ENCODE assay signal across 8 cellular contexts in the genomic region with DNA sequence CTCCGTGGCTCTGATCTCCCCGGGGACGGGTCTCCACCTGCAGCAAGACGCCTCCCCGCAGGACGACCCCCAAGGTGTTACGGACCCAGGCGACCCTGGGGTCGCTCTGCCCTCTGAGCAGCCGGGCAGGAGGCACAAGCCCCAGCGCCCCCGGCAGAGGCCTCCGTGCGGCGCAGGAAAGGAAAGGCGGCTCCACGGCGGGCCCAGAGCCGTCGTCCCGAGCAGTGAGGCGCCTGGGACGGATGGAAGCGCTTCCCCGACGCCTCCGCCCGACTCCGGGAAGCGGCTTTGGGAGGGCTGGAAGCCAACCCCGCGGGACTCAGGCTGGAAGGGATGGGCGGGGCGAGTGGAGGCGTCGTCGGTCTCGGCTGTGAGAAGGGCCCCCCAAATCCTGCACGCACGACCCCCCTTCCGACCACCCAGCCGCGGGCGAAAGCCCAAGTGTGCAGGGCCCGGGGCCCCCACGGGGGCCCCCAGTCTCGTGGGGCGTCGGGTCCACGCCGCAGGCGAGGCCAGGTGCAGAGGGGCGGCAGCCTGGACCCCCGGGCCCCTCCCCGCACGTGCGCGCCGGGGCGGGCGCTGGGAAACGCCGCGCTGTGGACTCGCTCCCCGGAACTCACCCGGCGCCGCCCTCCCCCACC. TPM values are rescaled to one million over a fixed set of nuclear protein-coding genes. Genes with fewer than 3 reads are reported as not detected.
DNase-seq lines count a peak whose midpoint lies in the region; ATAC-seq, FAIRE-seq and TF ChIP-seq lines count a peak whose summit lies in the region.

No MANE protein-coding gene starts in this region.

- CTCF ChIA-PET in A549 (lab: Yijun Ruan, JAX) = interaction anchor here (0.6 to 3.7 kb wide), 29 partner anchors 10 to 501 kb away, joined by 3 to 25 read pairs (median 4); partner anchors contain the start of gene RPH3AL
- CTCF ChIA-PET in activated CD4-positive, alpha-beta memory T cell treated with anti-CD3 and anti-CD28 coated beads for 36 hours (lab: Charles Lee) = interaction anchor here (0.7 to 1.6 kb wide), 5 partner anchors 27 to 614 kb away, joined by 3 to 4 read pairs (median 4); no protein-coding TSS in a partner anchor

- peak overlapping the region; percentile 91 for H2BK15ac ChIP-seq in neuronal stem cell (ENCODE audit: low read length)

- peak overlapping the region; percentile 70 for H2AK5ac ChIP-seq in neuronal stem cell (ENCODE audit: low read depth, low read length)

- intact Hi-C loops in activated CD4-positive, alpha-beta memory T cell treated with anti-CD3 and anti-CD28 coated beads for 36 hours (cut with micrococcal nuclease) = loop anchor here (10.0 kb wide), 1 partner anchor 309 kb away; no protein-coding TSS in a partner anchor

- H3K27me3 Mint-ChIP-seq in activated CD4-positive, alpha-beta memory T cell treated with anti-CD3 and anti-CD28 coated beads for 36 hours = peaks cover 7% of the 10 kb centered on the region

- peaks cover 7% of the 10 kb centered on the region for H3K4me1 Mint-ChIP-seq in activated CD4-positive, alpha-beta memory T cell treated with anti-CD3 and anti-CD28 coated beads for 36 hours (ENCODE audit: low read depth)

- no peak for TF ChIP-seq POLR2A in A549 (IDR thresholded peaks at IDR 0.05; ENCODE audit: low read length)

- H3K9me3 ChIP-seq in A549 (no peaks in the 10 kb centered on the region), fibroblast of lung (ENCODE audit: control insufficient read depth, insufficient read depth, low read depth, low read length) (no peaks in the 10 kb centered on the region), neuronal stem cell (replicated peaks in 1 of 2; ENCODE audit: control insufficient read depth in 2 of 2, insufficient read depth in 1 of 2, low read depth in 1 of 2, low read length in 2 of 2) (peaks cover 4% of the 10 kb centered on the region in 2 donors)

- peak overlapping the region; percentile 99 for H2BK12ac ChIP-seq in neuronal stem cell (ENCODE audit: low read length)

- H3K23ac ChIP-seq in neuronal stem cell (ENCODE audit: low read depth, low read length, poor library complexity) = peak overlapping the region; percentile 63

- H4K20me1 ChIP-seq in fibroblast of lung (ENCODE audit: control insufficient read depth, extremely low read depth, insufficient read depth, low read length) = no peaks in the 10 kb centered on the region

- peak overlapping the region; percentile 63 for H3K4me3 Mint-ChIP-seq in activated CD4-positive, alpha-beta memory T cell treated with anti-CD3 and anti-CD28 coated beads for 36 hours

- peak overlapping the region; percentile 69 for H4K91ac ChIP-seq in neuronal stem cell (ENCODE audit: low read depth, low read length, poor library complexity)

- H3K27ac ChIP-seq in A549 = peak overlapping the region; percentile 96 to 99
- no peak overlapping the region for H3K27ac ChIP-seq in fibroblast of lung (ENCODE audit: insufficient read depth, low read length)
- peak overlapping the region; percentile 21 for H3K27ac ChIP-seq in neuronal stem cell (replicated peaks; ENCODE audit: low read length)

- no peaks in the 10 kb centered on the region for H3K27me3 ChIP-seq in fibroblast of lung (ENCODE audit: control insufficient read depth, insufficient read depth, low read length)
- peaks cover 0 to 15% (median 0%) of the 10 kb centered on the region in 3 experiments for H3K27me3 ChIP-seq in neuronal stem cell (ENCODE audit: control insufficient read depth in 3 of 3, insufficient read depth in 3 of 3, low read depth in 1 of 3, low read length in 3 of 3)

- H2AFZ ChIP-seq in fibroblast of lung (ENCODE audit: low read length) (no peak overlapping the region), neuronal stem cell (ENCODE audit: low read length) (peak overlapping the region; percentile 85)

- H3K36me3 Mint-ChIP-seq in activated CD4-positive, alpha-beta memory T cell treated with anti-CD3 and anti-CD28 coated beads for 36 hours = peaks cover 2% of the 10 kb centered on the region

- peaks cover 2% of the 10 kb centered on the region for H3K79me1 ChIP-seq in neuronal stem cell (ENCODE audit: low read depth, low read length)

- H3K79me2 ChIP-seq in fibroblast of lung (ENCODE audit: control insufficient read depth, insufficient read depth, low read length) = no peaks in the 10 kb centered on the region

- DNase-seq in A549 (ENCODE audit: low read depth in 1 of 2, low spot score in 1 of 2) (peak; percentile 53 to 56), GM20000 (ENCODE audit: low spot score) (peak; percentile 56), fibroblast of lung (ENCODE audit: low read depth in 2 of 2) (peak in 1 of 2 donors; percentile 19), neuronal stem cell (ENCODE audit: low spot score) (peak; percentile 47), globus pallidus (ENCODE audit: low spot score) (no peak), medulla oblongata (ENCODE audit: extremely low spot score) (no peak)
- DNase-seq in activated CD4-positive, alpha-beta memory T cell treated with anti-CD3 and anti-CD28 coated beads for 36 hours = no peak

- H3K4ac ChIP-seq in neuronal stem cell (ENCODE audit: low read length) = peak overlapping the region; percentile 92

- H3K4me3 ChIP-seq in A549 (peak overlapping the region; percentile 69), fibroblast of lung (replicated peaks in 1 of 4; ENCODE audit: control extremely low read depth in 1 of 4, insufficient read depth in 1 of 4, low read depth in 3 of 4, low read length in 4 of 4) (peak overlapping the region in 1 of 4 experiments; percentile 40), neuronal stem cell (ENCODE audit: low read length in 2 of 2) (peak overlapping the region; percentile 40 to 69)

- H2BK120ac ChIP-seq in neuronal stem cell (ENCODE audit: low read depth, low read length) = peak overlapping the region; percentile 96

- H3K9ac ChIP-seq in fibroblast of lung (ENCODE audit: insufficient read depth, low read length) (no peak overlapping the region), neuronal stem cell (ENCODE audit: low read depth, low read length, poor library complexity) (peak overlapping the region; percentile 88)

- WGBS in A549 (ENCODE audit: missing lambda C conversion rate) = 7% methylated on average over 19 of the region's 69 CpGs
- no CpG with 5 or more reads among the region's 69 CpGs for WGBS in neuronal stem cell (ENCODE audit: extremely low coverage in 2 of 2, insufficient read length in 2 of 2, insufficient replicate concordance in 1 of 2), 2 donors

- TF ChIP-seq CTCF in A549 (IDR thresholded peaks at IDR 0.05) = no peak
- TF ChIP-seq CTCF in GM20000 (IDR thresholded peaks at IDR 0.05; ENCODE audit: extremely low read depth, missing control alignments) = no peak
- no peak for TF ChIP-seq CTCF in fibroblast of lung (conservative IDR thresholded peaks at IDR 0.05 in 1 of 2, IDR thresholded peaks at IDR 0.05 in 1 of 2; ENCODE audit: low read depth in 1 of 2, low read length in 2 of 2)

- peak overlapping the region; percentile 94 for H2BK5ac ChIP-seq in neuronal stem cell (ENCODE audit: low read length)

- peak overlapping the region; percentile 99 for H3K4me2 ChIP-seq in A549
- peak overlapping the region; percentile 20 for H3K4me2 ChIP-seq in fibroblast of lung (ENCODE audit: extremely low read depth, insufficient read depth, low read length)
- H3K4me2 ChIP-seq in neuronal stem cell (ENCODE audit: insufficient read depth, low read length, poor library complexity, severe bottlenecking) = peak overlapping the region; percentile 99

- H3K18ac ChIP-seq in neuronal stem cell (ENCODE audit: low read length) = peak overlapping the region; percentile 99

- POLR2A ChIA-PET in A549 (lab: Yijun Ruan, JAX) = interaction anchor here (1.1 kb wide), 1 partner anchor 33 kb away, joined by 6 read pairs; the partner anchor contains the start of gene RPH3AL
- POLR2A ChIA-PET in activated CD4-positive, alpha-beta memory T cell treated with anti-CD3 and anti-CD28 coated beads for 36 hours (lab: Charles Lee) = no interaction called here

- peaks cover 41% of the 10 kb centered on the region for H3K4me1 ChIP-seq in A549
- H3K4me1 ChIP-seq in fibroblast of lung (ENCODE audit: control insufficient read depth, extremely low read depth, insufficient read depth, low read length) = no peaks in the 10 kb centered on the region
- peaks cover 31 to 36% of the 10 kb centered on the region in 2 donors for H3K4me1 ChIP-seq in neuronal stem cell (ENCODE audit: control insufficient read depth in 2 of 2, insufficient read depth in 1 of 2, low read depth in 1 of 2, low read length in 2 of 2)

- ATAC-seq in A549 (peak; percentile 60 to 77), HG02798 (IDR thresholded peaks at IDR 0.05; ENCODE audit: poor library complexity, unreplicated experiment) (no peak)

- no peak for TF ChIP-seq RAD21 in A549 (conservative IDR thresholded peaks at IDR 0.05 in 1 of 2, IDR thresholded peaks at IDR 0.05 in 1 of 2)

- no peak overlapping the region for H4K8ac ChIP-seq in neuronal stem cell (ENCODE audit: low read depth, low read length)

- H3K27ac Mint-ChIP-seq in activated CD4-positive, alpha-beta memory T cell treated with anti-CD3 and anti-CD28 coated beads for 36 hours = no peak overlapping the region

- peaks cover 3% of the 10 kb centered on the region for H3K9me3 Mint-ChIP-seq in activated CD4-positive, alpha-beta memory T cell treated with anti-CD3 and anti-CD28 coated beads for 36 hours

- H3K14ac ChIP-seq in neuronal stem cell (ENCODE audit: low read length) = peak overlapping the region; percentile 51

- FAIRE-seq in A549 (lab: Jason Lieb, UNC) = no peak

- no peak for TF ChIP-seq EP300 in A549 (IDR thresholded peaks at IDR 0.05)

- H3K36me3 ChIP-seq in fibroblast of lung (ENCODE audit: control insufficient read depth, insufficient read depth, low read length) (no peaks in the 10 kb centered on the region), neuronal stem cell (replicated peaks in 1 of 2; ENCODE audit: control insufficient read depth in 2 of 2, insufficient read depth in 2 of 2, low read length in 2 of 2) (no peaks in the 10 kb centered on the region)

TF ChIP-seq in A549, 52 proteins besides CTCF, POLR2A, EP300 and RAD21 (continues in another document):
- no peak for TF ChIP-seq HOXA7 (CRISPR knock-in tag; IDR thresholded peaks at IDR 0.05)
- TF ChIP-seq HOXB13 (CRISPR knock-in tag; IDR thresholded peaks at IDR 0.05; ENCODE audit: low read depth) = peak; percentile 25; the same call in 1 of the 2 replicates
- TF ChIP-seq NFE2L2 (conservative IDR thresholded peaks at IDR 0.05; ENCODE audit: low read length) = no peak
- TF ChIP-seq JUNB (IDR thresholded peaks at IDR 0.05) = no peak

RNA-seq across cellular contexts. Expression of gene RPH3AL, which starts 32.7 kb away (rescaled TPM):
- polyA plus RNA-seq in A549 (2011; rRNA removed) (29.6 and 31.1 TPM in 2 replicates), A549 (2017; fragmentation: RNase III; extraction: RNeasy Plus Mini Kit Qiagen cat#74134 plus additional on column Dnase treatment) (20.0 to 27.4 TPM (median 23.3 TPM) in 3 replicates), fibroblast of lung (0.49 and 0.56 TPM in 2 replicates)
- 18.3 and 24.8 TPM in 2 replicates for polyA plus RNA-seq in A549 (2012; cell fraction: cytosol; rRNA removed)
- 36.1 and 36.4 TPM in 2 replicates for polyA plus RNA-seq in A549 (2012; cell fraction: nucleus; rRNA removed)
- 71.4 and 90.3 TPM in 2 replicates for polyA minus RNA-seq in A549 (2011; rRNA and poly(A)+ RNA removed)
- 1 to 10 TPM; 1.7 to 3.0 TPM for total RNA-seq in activated CD4-positive, alpha-beta memory T cell treated with anti-CD3 and anti-CD28 coated beads for 36 hours
- 2.1 and 3.0 TPM in 2 replicates for total RNA-seq in fibroblast of lung
- 0.41 and 1.0 TPM in 2 replicates for polyA plus RNA-seq in fibroblast of lung (2012)
- 1.0 and 4.3 TPM in 2 replicates for polyA minus RNA-seq in fibroblast of lung (ENCODE audit: low replicate concordance)
- polyA plus RNA-seq in neuronal stem cell (2013, experiment 1 of 2) = 7.7 TPM
- polyA plus RNA-seq in neuronal stem cell (2013, experiment 2 of 2) = 6.5 TPM

Comparison
In these comparisons a context has a peak if more than half of its experiments do, and no peak if none do; other contexts are left out.
1. DNase-seq: peak in A549 (2 of 2), GM20000 (single experiment) and neuronal stem cell (single experiment); none in activated CD4-positive, alpha-beta memory T cell treated with anti-CD3 and anti-CD28 coated beads for 36 hours (single experiment), globus pallidus (single experiment) and medulla oblongata (single experiment).
2. H3K4me2 ChIP-seq: peak in every context shown above with its lines; median percentile 99 in A549; 99 in neuronal stem cell; 20 in fibroblast of lung.